28 cellular contexts compared by ENCODE assay signal in genomic region chr4:51874551-51874950, GRCh38.
"Had no signal": no experiment of that assay in that cellular context is flagged by ENCODE, and none has a peak within 500 bp of the region (broad histone marks: within the 10 kb centered on the region; RNA-seq: fewer than 3 reads in every experiment).

No MANE protein-coding gene starts in this region.

- H3K27me3 ChIP-seq: neural progenitor cell, ovary, right lobe of liver, sigmoid colon, stomach, thyroid gland, tibial nerve, upper lobe of left lung, vagina had no signal

- DNase-seq: naive thymus-derived CD4-positive, alpha-beta T cell; occipital lobe; ovary; posterior cingulate gyrus; psoas muscle; right cardiac atrium; right lobe of liver; sigmoid colon; small intestine; stimulated activated CD4-positive, alpha-beta T cell treated with anti-CD3 and anti-CD28 coated beads, Interleukin-15, amount 100 ng/mL, for 24 hours; stimulated activated CD4-positive, alpha-beta T cell treated with anti-CD3 and anti-CD28 coated beads, Interleukin-2, amount 100 ng/mL, for 24 hours; stimulated activated CD4-positive, alpha-beta T cell treated with anti-CD3 and anti-CD28 coated beads, Interleukin-2, amount 100 ng/mL, for 48 hours; stimulated activated CD4-positive, alpha-beta T cell treated with anti-CD3 and anti-CD28 coated beads, Interleukin-4, amount 100 ng/mL, for 24 hours; stimulated activated naive B cell treated with anti-CD40 and anti-IgM and Interleukin-4, amounts not matched to agents 10 μg/mL and 1 μg/mL and 100 μg/mL, for 72 hours; stimulated activated naive CD4-positive, alpha-beta T cell treated with Interleukin-2 at 50 U/mL for 16 hours; stomach; thyroid gland; trophoblast cell; upper lobe of left lung had no signal

- ATAC-seq: naive thymus-derived CD4-positive, alpha-beta T cell; psoas muscle; right cardiac atrium; right lobe of liver; stimulated activated effector memory CD8-positive, alpha-beta T cell treated with anti-CD3 and anti-CD28 coated beads, Interleukin-12 subunit alpha, Interleukin-12 subunit beta, amount 100 ng/mL, for 72 hours; stimulated activated naive B cell treated with anti-CD40 and anti-IgM and Interleukin-4, amounts not matched to agents 10 μg/mL and 1 μg/mL and 100 μg/mL, for 72 hours had no signal

- H3K36me3 ChIP-seq: ovary had no signal

- H3K9me3 ChIP-seq: ovary, psoas muscle, right lobe of liver, sigmoid colon, stomach, thoracic aorta, thyroid gland, tibial nerve, upper lobe of left lung, vagina had no signal

- H3K4me1 Mint-ChIP-seq: nephron, neural progenitor cell had no signal

- H3K9me3 Mint-ChIP-seq: nephron; neural progenitor cell; stimulated activated effector memory CD8-positive, alpha-beta T cell treated with anti-CD3 and anti-CD28 coated beads, Interleukin-12 subunit alpha, Interleukin-12 subunit beta, amount 100 ng/mL, for 72 hours had no signal

- H3K4me3 ChIP-seq: neural progenitor cell, ovary, psoas muscle, right lobe of liver, sigmoid colon, stomach, thoracic aorta, thyroid gland, tibial nerve, upper lobe of left lung, vagina had no signal

- H3K27ac ChIP-seq: neural progenitor cell, ovary, parathyroid adenoma, psoas muscle, right lobe of liver, sigmoid colon, stomach, thoracic aorta, thyroid gland, tibial nerve, upper lobe of left lung, vagina had no signal

- H3K27me3 Mint-ChIP-seq: naive thymus-derived CD4-positive, alpha-beta T cell; progenitor cell of endocrine pancreas; stimulated activated naive B cell treated with anti-CD40 and anti-IgM and Interleukin-4, amounts not matched to agents 10 μg/mL and 1 μg/mL and 100 μg/mL, for 72 hours; stimulated activated naive CD8-positive, alpha-beta T cell treated with anti-CD3 and anti-CD28 coated beads, Interleukin-15, Interleukin-2, amounts not matched to agents 100 ng/mL and 50 ng/mL, for 24 hours had no signal

- H3K4me1 ChIP-seq: neural progenitor cell, sigmoid colon, stomach, thyroid gland, upper lobe of left lung, vagina had no signal

- H3K27ac Mint-ChIP-seq: naive thymus-derived CD4-positive, alpha-beta T cell; nephron; neural progenitor cell; progenitor cell of endocrine pancreas; stimulated activated effector memory CD8-positive, alpha-beta T cell treated with anti-CD3 and anti-CD28 coated beads, Interleukin-12 subunit alpha, Interleukin-12 subunit beta, amount 100 ng/mL, for 72 hours; stimulated activated naive B cell treated with anti-CD40 and anti-IgM and Interleukin-4, amounts not matched to agents 10 μg/mL and 1 μg/mL and 100 μg/mL, for 72 hours; stimulated activated naive CD8-positive, alpha-beta T cell treated with anti-CD3 and anti-CD28 coated beads, Interleukin-15, Interleukin-2, amounts not matched to agents 100 ng/mL and 50 ng/mL, for 24 hours had no signal

- H3K4me3 Mint-ChIP-seq: naive thymus-derived CD4-positive, alpha-beta T cell; nephron; neural progenitor cell; stimulated activated effector memory CD8-positive, alpha-beta T cell treated with anti-CD3 and anti-CD28 coated beads, Interleukin-12 subunit alpha, Interleukin-12 subunit beta, amount 100 ng/mL, for 72 hours; stimulated activated naive B cell treated with anti-CD40 and anti-IgM and Interleukin-4, amounts not matched to agents 10 μg/mL and 1 μg/mL and 100 μg/mL, for 72 hours; stimulated activated naive CD8-positive, alpha-beta T cell treated with anti-CD3 and anti-CD28 coated beads, Interleukin-15, Interleukin-2, amounts not matched to agents 100 ng/mL and 50 ng/mL, for 24 hours had no signal
